ENCODE assay signal across 9 cellular contexts in the genomic region with DNA sequence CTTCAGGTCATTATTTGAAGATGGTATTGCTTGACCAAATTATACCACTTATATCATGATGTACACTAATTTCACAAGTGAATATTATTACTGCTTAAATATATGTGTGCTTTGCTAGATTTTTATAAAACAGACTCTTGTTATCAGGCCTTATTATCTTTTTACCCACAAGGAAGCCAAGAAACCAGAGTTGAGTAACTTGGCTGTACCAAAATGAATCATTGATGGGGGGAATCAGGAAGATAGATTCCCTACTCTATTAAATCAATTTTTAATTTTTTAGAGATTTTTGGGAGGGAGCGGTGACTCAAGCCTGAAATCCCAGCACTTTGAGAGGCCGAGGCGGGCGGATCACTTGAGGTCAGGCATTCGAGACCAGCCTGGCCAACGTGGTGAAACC.
"Had no signal": no experiment of that assay in that cellular context is flagged by ENCODE, and none has a peak within 500 bp of the region (broad histone marks: within the 10 kb centered on the region; RNA-seq: fewer than 3 reads in every experiment).

No MANE protein-coding gene starts in this region.

- H2AFZ ChIP-seq: hepatocyte, parathyroid adenoma had no signal

- H3K9me3 ChIP-seq: mucosa of descending colon had no signal

- H3K27ac ChIP-seq: hepatocyte, left lung, parathyroid adenoma had no signal

- H3K79me2 ChIP-seq: hepatocyte, parathyroid adenoma had no signal

- H3K4me1 ChIP-seq: parathyroid adenoma had no signal

- ATAC-seq: stimulated activated memory B cell treated with anti-CD40 and anti-IgM and Interleukin-4, amounts not matched to agents 10 μg/mL and 1 μg/mL and 100 μg/mL, for 72 hours had no signal

- H3K36me3 ChIP-seq: left lung had no signal

- H3K9ac ChIP-seq: parathyroid adenoma had no signal

- DNase-seq: activated CD4-positive, alpha-beta T cell treated with anti-CD3 and anti-CD28 coated beads, Interleukin-2, amount 50 U/mL, for 1 hour; left lung; mucosa of descending colon; naive thymus-derived CD4-positive, alpha-beta T cell; retina; stimulated activated CD4-positive, alpha-beta T cell treated with anti-CD3 and anti-CD28 coated beads, Interleukin-2, amount 100 ng/mL, for 48 hours had no signal

- H3K4me2 ChIP-seq: hepatocyte had no signal

- H3K27me3 ChIP-seq: hepatocyte, left lung had no signal

- H3K4me3 ChIP-seq: hepatocyte, left lung, mucosa of descending colon had no signal
